In genomic region chr5:78362220-78362619, GRCh38 we compare ENCODE assay signal across 12 cellular contexts.
DNase-seq lines count a peak whose midpoint lies in the region; ATAC-seq lines count a peak whose summit lies in the region.
"Had no signal": no experiment of that assay in that cellular context is flagged by ENCODE, and none has a peak within 500 bp of the region (broad histone marks: within the 10 kb centered on the region; RNA-seq: fewer than 3 reads in every experiment).

No MANE protein-coding gene starts in this region.

- ATAC-seq in effector memory CD8-positive, alpha-beta T cell (replicated peaks): no peak
- no peak for ATAC-seq in HG02678 (IDR thresholded peaks at IDR 0.05; ENCODE audit: unreplicated experiment)
- ATAC-seq in GM19463 (IDR thresholded peaks at IDR 0.05; ENCODE audit: unreplicated experiment): no peak
- ATAC-seq: body of pancreas had no signal

- H3K4me1 Mint-ChIP-seq in T-helper 2 cell treated with Interferon-gamma antibody and Interleukin-4, amounts not matched to agents 5 μg/mL and 100 μg/mL, for 36 hours (ENCODE audit: low read depth): peaks cover 27% of the 10 kb centered on the region
- peaks cover 39 to 43% of the 10 kb centered on the region in 2 donors for H3K4me1 Mint-ChIP-seq in effector memory CD8-positive, alpha-beta T cell (ENCODE audit: low read depth in 2 of 2)

- DNase-seq in T-helper 2 cell treated with Interferon-gamma antibody and Interleukin-4, amounts not matched to agents 5 μg/mL and 100 μg/mL, for 36 hours (ENCODE audit: low spot score): no peak
- DNase-seq in T-helper 2 cell: no peak
- DNase-seq in NCI-H748 (lab: John Stamatoyannopoulos, UW; ENCODE audit: unreplicated experiment): peak; percentile 38
- DNase-seq in effector memory CD8-positive, alpha-beta T cell: no peak
- peak; percentile 19 for DNase-seq in retina
- DNase-seq in NCI-H2227 (lab: John Stamatoyannopoulos, UW; ENCODE audit: unreplicated experiment): no peak
- DNase-seq: body of pancreas, hypothalamus, NCI-H1436 had no signal

- H3K4me3 Mint-ChIP-seq in T-helper 2 cell treated with Interferon-gamma antibody and Interleukin-4, amounts not matched to agents 5 μg/mL and 100 μg/mL, for 36 hours: peak overlapping the region; percentile 98
- peak overlapping the region in 1 of 2 donors; percentile 92 for H3K4me3 Mint-ChIP-seq in effector memory CD8-positive, alpha-beta T cell

- H3K9me3 Mint-ChIP-seq in T-helper 2 cell treated with Interferon-gamma antibody and Interleukin-4, amounts not matched to agents 5 μg/mL and 100 μg/mL, for 36 hours: no peaks in the 10 kb centered on the region
- H3K9me3 Mint-ChIP-seq in effector memory CD8-positive, alpha-beta T cell: no peaks in the 10 kb centered on the region
- H3K9me3 Mint-ChIP-seq: CD14-positive monocyte had no signal

- H3K27me3 Mint-ChIP-seq in T-helper 2 cell treated with Interferon-gamma antibody and Interleukin-4, amounts not matched to agents 5 μg/mL and 100 μg/mL, for 36 hours (ENCODE audit: low read depth): no peaks in the 10 kb centered on the region
- no peaks in the 10 kb centered on the region for H3K27me3 Mint-ChIP-seq in effector memory CD8-positive, alpha-beta T cell

- no peak overlapping the region for H3K27ac Mint-ChIP-seq in T-helper 2 cell treated with Interferon-gamma antibody and Interleukin-4, amounts not matched to agents 5 μg/mL and 100 μg/mL, for 36 hours
- H3K27ac Mint-ChIP-seq in effector memory CD8-positive, alpha-beta T cell: peak overlapping the region; percentile 94 to 95

- peaks cover 20% of the 10 kb centered on the region for H3K36me3 Mint-ChIP-seq in T-helper 2 cell treated with Interferon-gamma antibody and Interleukin-4, amounts not matched to agents 5 μg/mL and 100 μg/mL, for 36 hours (ENCODE audit: low read depth)
- peaks cover 31% of the 10 kb centered on the region for H3K36me3 Mint-ChIP-seq in effector memory CD8-positive, alpha-beta T cell (ENCODE audit: insufficient read depth)

Comparison
In these comparisons a context has a peak if more than half of its experiments do, and no peak if none do; other contexts are left out.
1. DNase-seq: peak in NCI-H748 (single experiment) and retina (single experiment); none in T-helper 2 cell treated with Interferon-gamma antibody and Interleukin-4, amounts not matched to agents 5 μg/mL and 100 μg/mL, for 36 hours (single experiment), T-helper 2 cell (0 of 5), effector memory CD8-positive, alpha-beta T cell (0 of 3) and NCI-H2227 (single experiment).